Comparison of ENCODE assay signal across 7 cellular contexts in the genomic region with DNA sequence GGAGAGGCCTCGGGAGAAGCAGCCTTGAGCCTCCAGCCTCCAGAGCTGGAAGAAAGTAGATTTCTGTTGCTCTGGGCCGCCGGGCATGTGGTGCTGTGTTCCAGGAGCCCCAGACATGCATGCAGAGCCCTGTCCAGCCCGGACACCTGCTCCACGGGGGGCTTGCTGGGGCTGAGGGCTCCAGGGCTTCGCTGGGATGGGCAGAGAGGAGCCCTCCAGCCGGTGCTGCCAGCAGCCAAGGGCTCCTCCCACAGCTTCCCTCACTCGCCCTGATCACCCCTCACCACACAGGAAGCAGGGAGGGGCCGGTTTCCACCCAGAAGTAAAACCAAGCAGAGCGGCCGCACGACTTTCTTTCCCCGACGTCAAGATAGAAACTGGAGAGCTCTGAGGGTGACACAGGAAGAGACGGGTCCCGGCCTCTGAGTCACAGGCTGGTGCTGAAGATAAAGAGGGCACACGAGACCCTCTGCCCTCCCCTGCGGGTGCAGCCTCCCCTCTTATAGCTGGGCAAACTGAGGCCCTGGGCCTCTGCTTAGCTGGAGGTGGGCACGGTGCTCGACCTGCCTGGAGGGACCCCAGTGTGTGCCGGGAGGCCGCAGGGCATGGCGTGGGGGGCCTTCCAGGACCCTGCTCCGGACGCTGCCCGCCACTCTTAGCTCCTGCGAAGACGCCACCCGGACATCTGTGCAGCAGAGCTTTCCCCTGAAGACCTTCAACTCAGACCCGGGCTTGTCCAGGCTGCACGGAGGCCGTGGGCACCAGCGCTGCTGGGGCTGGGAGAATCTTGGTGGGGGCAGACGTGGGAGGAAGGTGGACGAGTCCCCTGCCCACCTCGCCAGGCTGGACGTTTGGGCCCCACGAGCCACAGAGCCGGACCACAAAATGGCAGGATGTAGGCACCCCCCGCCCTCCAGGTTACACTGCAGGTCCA. TPM values are rescaled to one million over a fixed set of nuclear protein-coding genes. Genes with fewer than 3 reads are reported as not detected.
A peak's percentile ranks its signal among the peaks of the same experiment; 100 is the strongest.
DNase-seq lines count a peak whose midpoint lies in the region; ATAC-seq, FAIRE-seq and TF ChIP-seq lines count a peak whose summit lies in the region.

No MANE protein-coding gene starts in this region.

- no peak for FAIRE-seq in D721Med (lab: Jason Lieb, UNC)

- H3K27ac ChIP-seq in PC-3 (ENCODE audit: low read length) (peak overlapping the region; percentile 66), left ventricle myocardium inferior (replicated peaks) (peak overlapping the region; percentile 46)

- H3K9me3 Mint-ChIP-seq in activated T-cell treated with anti-CD3 and anti-CD28 coated beads, Interleukin-2, amount 50 U/mL, for 72 hours: no peaks in the 10 kb centered on the region

- no peaks in the 10 kb centered on the region for H3F3A ChIP-seq in PC-3 (ENCODE audit: low read length, unreplicated experiment)

- H3K27ac Mint-ChIP-seq in activated T-cell treated with anti-CD3 and anti-CD28 coated beads, Interleukin-2, amount 50 U/mL, for 72 hours: peak overlapping the region; percentile 25

- H3K9me3 ChIP-seq in PC-3 (ENCODE audit: low read length): no peaks in the 10 kb centered on the region
- H3K9me3 ChIP-seq in left ventricle myocardium inferior (replicated peaks): no peaks in the 10 kb centered on the region

- no peaks in the 10 kb centered on the region for H3K27me3 Mint-ChIP-seq in activated T-cell treated with anti-CD3 and anti-CD28 coated beads, Interleukin-2, amount 50 U/mL, for 72 hours (ENCODE audit: low read depth)

- DNase-seq in PC-3: peak; percentile 79
- peak; percentile 92 to 95 for DNase-seq in activated T-cell treated with anti-CD3 and anti-CD28 coated beads, Interleukin-2, amount 50 U/mL, for 72 hours
- DNase-seq in left ventricle myocardium inferior: peak; percentile 66
- peak; percentile 96 for DNase-seq in stimulated activated CD4-positive, alpha-beta T cell treated with anti-CD3 and anti-CD28 coated beads, Interleukin-15, amount 100 ng/mL, for 24 hours
- no peak for DNase-seq in D721Med (ENCODE audit: insufficient read length, low spot score)

- no peaks in the 10 kb centered on the region for H3K79me2 ChIP-seq in PC-3 (ENCODE audit: low read length)

- peaks cover 2% of the 10 kb centered on the region in 2 donors for H3K36me3 Mint-ChIP-seq in activated T-cell treated with anti-CD3 and anti-CD28 coated beads, Interleukin-2, amount 50 U/mL, for 72 hours (ENCODE audit: insufficient read depth in 2 of 2)

- no peaks in the 10 kb centered on the region for H4K20me1 ChIP-seq in PC-3 (ENCODE audit: low read length)

- H3K9me2 ChIP-seq in PC-3 (replicated peaks; ENCODE audit: low read length): no peaks in the 10 kb centered on the region

- H3K4me3 Mint-ChIP-seq in activated T-cell treated with anti-CD3 and anti-CD28 coated beads, Interleukin-2, amount 50 U/mL, for 72 hours: peak overlapping the region; percentile 60 to 84

- POLR2A ChIA-PET in PC-3 (lab: Charles Lee; ENCODE audit: unreplicated experiment): interaction anchor here (0.6 kb wide), 1 partner anchor 9 kb away, joined by 6 read pairs; no protein-coding TSS in a partner anchor

- ATAC-seq in GM18873 (IDR thresholded peaks at IDR 0.05; ENCODE audit: low FRiP score, unreplicated experiment) (peak; percentile 71), HG02970 (IDR thresholded peaks at IDR 0.05; ENCODE audit: low FRiP score, unreplicated experiment) (peak; percentile 72), PC-3 (peak; percentile 89)
- peak; percentile 86 to 89 for ATAC-seq in activated T-cell treated with anti-CD3 and anti-CD28 coated beads, Interleukin-2, amount 50 U/mL, for 72 hours (replicated peaks in 1 of 2)

- TF ChIP-seq CTCF in PC-3 (conservative IDR thresholded peaks at IDR 0.05; ENCODE audit: low read depth, low read length) (no peak), left ventricle myocardium inferior (IDR thresholded peaks at IDR 0.05; ENCODE audit: borderline replicate concordance) (no peak), D721Med (IDR thresholded peaks at IDR 0.05; ENCODE audit: insufficient read depth, missing control alignments) (no peak)

- H3K4me1 ChIP-seq in PC-3 (ENCODE audit: insufficient read depth, low read length) (peaks cover 15% of the 10 kb centered on the region), left ventricle myocardium inferior (peaks cover 21% of the 10 kb centered on the region)

- CTCF ChIA-PET in PC-3 (lab: Charles Lee): interaction anchor here (1.0 kb wide), 1 partner anchor 10 kb away, joined by 3 read pairs; no protein-coding TSS in a partner anchor

- BruUV-seq in PC-3 (replicated peaks; lab: Mats Ljungman, UMichigan): no TSS peak

- H3K36me3 ChIP-seq in PC-3 (ENCODE audit: low read depth, low read length) (no peaks in the 10 kb centered on the region), left ventricle myocardium inferior (no peaks in the 10 kb centered on the region)

- H3K4me3 ChIP-seq in PC-3 (ENCODE audit: low read length): peak overlapping the region; percentile 23; the same call in 1 of the 2 replicates
- H3K4me3 ChIP-seq in left ventricle myocardium inferior: peak overlapping the region; percentile 29

- peak overlapping the region; percentile 58 for H2AFZ ChIP-seq in PC-3 (ENCODE audit: low read length)

- H3K4me1 Mint-ChIP-seq in activated T-cell treated with anti-CD3 and anti-CD28 coated beads, Interleukin-2, amount 50 U/mL, for 72 hours (ENCODE audit: low read depth): peaks cover 49% of the 10 kb centered on the region

- intact Hi-C loops in PC-3 (cut with micrococcal nuclease) (no loop called here), left ventricle myocardium inferior (cut with micrococcal nuclease) (no loop called here)

- H3K27me3 ChIP-seq in PC-3 (ENCODE audit: low read length) (no peaks in the 10 kb centered on the region), left ventricle myocardium inferior (ENCODE audit: low read depth) (peaks cover 21% of the 10 kb centered on the region)

- peak overlapping the region; percentile 57 for H3K9ac ChIP-seq in PC-3 (ENCODE audit: low read length)

- H3K4me2 ChIP-seq in PC-3 (ENCODE audit: low read length): peak overlapping the region; percentile 69

RNA-seq across cellular contexts. Expression of gene ADAP1, which starts 31.1 kb away (rescaled TPM):
- total RNA-seq in PC-3 (2014; rRNA removed): 31.2 and 36.4 TPM in 2 replicates
- total RNA-seq in activated T-cell treated with anti-CD3 and anti-CD28 coated beads, Interleukin-2, amount 50 U/mL, for 72 hours: 10 to 100 TPM; 11.1 to 29.4 TPM
- 8.4 TPM for total RNA-seq in left ventricle myocardium inferior

RNA-seq across cellular contexts. Expression of gene GET4, which starts 47.0 kb away (rescaled TPM):
- 96.7 and 115 TPM in 2 replicates for total RNA-seq in PC-3 (2014; rRNA removed)
- total RNA-seq in activated T-cell treated with anti-CD3 and anti-CD28 coated beads, Interleukin-2, amount 50 U/mL, for 72 hours: 10 to 100 TPM; 33.8 to 34.9 TPM
- 22.9 TPM for total RNA-seq in left ventricle myocardium inferior

RNA-seq across cellular contexts. Expression of gene COX19, which starts 52.0 kb away (rescaled TPM):
- total RNA-seq in PC-3 (2014; rRNA removed): 11.6 and 12.4 TPM in 2 replicates
- total RNA-seq in activated T-cell treated with anti-CD3 and anti-CD28 coated beads, Interleukin-2, amount 50 U/mL, for 72 hours: 10 to 100 TPM; 20.8 to 28.4 TPM
- 8.5 TPM for total RNA-seq in left ventricle myocardium inferior

RNA-seq across cellular contexts. Expression of gene CYP2W1, which starts 59.6 kb away (rescaled TPM):
- total RNA-seq in PC-3 (2014; rRNA removed): not detected in 2 replicates
- not detected for total RNA-seq in activated T-cell treated with anti-CD3 and anti-CD28 coated beads, Interleukin-2, amount 50 U/mL, for 72 hours
- not detected for total RNA-seq in left ventricle myocardium inferior
